8 cellular contexts compared by ENCODE assay signal in genomic region chr15:66923438-66923881, GRCh38.
DNase-seq lines count a peak whose midpoint lies in the region; ATAC-seq and TF ChIP-seq lines count a peak whose summit lies in the region.

No MANE protein-coding gene starts in this region.

- H3K27ac Mint-ChIP-seq in activated CD4-positive, alpha-beta T cell treated with anti-CD3 and anti-CD28 coated beads, Interleukin-2, amount 10 ng/mL, durations not matched to agents 7 days and 5 days = no peak overlapping the region

- H3K4me1 ChIP-seq in A673 (ENCODE audit: insufficient read depth, low read length, poor library complexity, severe bottlenecking) = no peaks in the 10 kb centered on the region

- peaks cover 4% of the 10 kb centered on the region for H3K27me3 Mint-ChIP-seq in activated CD4-positive, alpha-beta T cell treated with anti-CD3 and anti-CD28 coated beads, Interleukin-2, amount 10 ng/mL, durations not matched to agents 7 days and 5 days

- no peak overlapping the region for H3K4me3 ChIP-seq in A673 (ENCODE audit: low read depth, low read length, poor library complexity, severe bottlenecking)

- peak; percentile 63 for TF ChIP-seq CTCF in A673 (conservative IDR thresholded peaks at IDR 0.05; ENCODE audit: low read depth, low read length)

- CTCF ChIA-PET in A673 (lab: Charles Lee) = no interaction called here
- CTCF ChIA-PET in HEK293T (lab: Yijun Ruan, JAX) = interaction anchor here (0.6 to 1.3 kb wide), 5 partner anchors 12 to 1193 kb away, joined by 3 to 6 read pairs (median 3); no protein-coding TSS in a partner anchor
- CTCF ChIA-PET in activated CD4-positive, alpha-beta T cell treated with anti-CD3 and anti-CD28 coated beads, Interleukin-2, amount 10 ng/mL, durations not matched to agents 7 days and 5 days (lab: Charles Lee) = interaction anchor here (1.2 to 1.4 kb wide), 2 partner anchors 15 to 18 kb away, joined by 3 read pairs; no protein-coding TSS in a partner anchor

- POLR2A ChIA-PET in A673 (lab: Charles Lee; ENCODE audit: low non-redundant PET) (no interaction called here), HEK293T (lab: Yijun Ruan, JAX) (no interaction called here)
- POLR2A ChIA-PET in activated CD4-positive, alpha-beta T cell treated with anti-CD3 and anti-CD28 coated beads, Interleukin-2, amount 10 ng/mL, durations not matched to agents 7 days and 5 days (lab: Charles Lee) = no interaction called here

- no peak for ATAC-seq in HG03342 (IDR thresholded peaks at IDR 0.05; ENCODE audit: unreplicated experiment)

- DNase-seq in A673 (ENCODE audit: low spot score) (peak; percentile 39), HEK293T (ENCODE audit: extremely low spot score) (peak; percentile 60), cardiac septum (ENCODE audit: low spot score) (peak; percentile 66), substantia nigra (lab: John Stamatoyannopoulos, UW) (no peak), NCI-H2081 (lab: John Stamatoyannopoulos, UW) (no peak)
- peak; percentile 49 for DNase-seq in activated CD4-positive, alpha-beta T cell treated with anti-CD3 and anti-CD28 coated beads, Interleukin-2, amount 10 ng/mL, durations not matched to agents 7 days and 5 days
- DNase-seq in stimulated activated CD4-positive, alpha-beta T cell treated with anti-CD3 and anti-CD28 coated beads, Interleukin-4, amount 100 ng/mL, for 4 hours = peak; percentile 5 to 7

- BruUV-seq in A673 (replicated peaks; lab: Mats Ljungman, UMichigan) = no TSS peak

- H3K4me3 Mint-ChIP-seq in activated CD4-positive, alpha-beta T cell treated with anti-CD3 and anti-CD28 coated beads, Interleukin-2, amount 10 ng/mL, durations not matched to agents 7 days and 5 days = no peak overlapping the region

- H3K27ac ChIP-seq in A673 (ENCODE audit: low read depth, low read length, poor library complexity, severe bottlenecking) (no peak overlapping the region), substantia nigra (ENCODE audit: low read depth, low read length, poor library complexity, severe bottlenecking) (no peak overlapping the region)

- H3K36me3 ChIP-seq in A673 (ENCODE audit: insufficient read depth, low read length, poor library complexity, severe bottlenecking) = no peaks in the 10 kb centered on the region

- peaks cover 19% of the 10 kb centered on the region for H3K4me1 Mint-ChIP-seq in activated CD4-positive, alpha-beta T cell treated with anti-CD3 and anti-CD28 coated beads, Interleukin-2, amount 10 ng/mL, durations not matched to agents 7 days and 5 days

- intact Hi-C loops in A673 (cut with micrococcal nuclease; ENCODE audit: unreplicated experiment) = no loop called here
- intact Hi-C loops in cardiac septum (cut with DNase I) = no loop called here

- peaks cover 14% of the 10 kb centered on the region for H3K9me3 Mint-ChIP-seq in activated CD4-positive, alpha-beta T cell treated with anti-CD3 and anti-CD28 coated beads, Interleukin-2, amount 10 ng/mL, durations not matched to agents 7 days and 5 days

- peaks cover 10% of the 10 kb centered on the region for H3K9me3 ChIP-seq in A673 (ENCODE audit: low read depth, low read length, poor library complexity, severe bottlenecking)

- peaks cover 9% of the 10 kb centered on the region for H3K36me3 Mint-ChIP-seq in activated CD4-positive, alpha-beta T cell treated with anti-CD3 and anti-CD28 coated beads, Interleukin-2, amount 10 ng/mL, durations not matched to agents 7 days and 5 days (ENCODE audit: low read depth)

- H3K27me3 ChIP-seq in A673 (replicated peaks; ENCODE audit: insufficient read depth, low read depth, low read length, poor library complexity) = no peaks in the 10 kb centered on the region

TF ChIP-seq in HEK293T, 16 proteins besides CTCF, POLR2A, EP300 and RAD21:
- TF ChIP-seq FOXM1 (IDR thresholded peaks at IDR 0.05; ENCODE audit: borderline replicate concordance) = no peak
- no peak for TF ChIP-seq HDGF (IDR thresholded peaks at IDR 0.05; ENCODE audit: borderline replicate concordance)
- TF ChIP-seq TARDBP (IDR thresholded peaks at IDR 0.05) = no peak
- TF ChIP-seq NFRKB (IDR thresholded peaks at IDR 0.05) = no peak
- no peak for TF ChIP-seq SUZ12 (IDR thresholded peaks at IDR 0.05)
- no peak for TF ChIP-seq L3MBTL2 (conservative IDR thresholded peaks at IDR 0.05)
- TF ChIP-seq, protein P1, sequence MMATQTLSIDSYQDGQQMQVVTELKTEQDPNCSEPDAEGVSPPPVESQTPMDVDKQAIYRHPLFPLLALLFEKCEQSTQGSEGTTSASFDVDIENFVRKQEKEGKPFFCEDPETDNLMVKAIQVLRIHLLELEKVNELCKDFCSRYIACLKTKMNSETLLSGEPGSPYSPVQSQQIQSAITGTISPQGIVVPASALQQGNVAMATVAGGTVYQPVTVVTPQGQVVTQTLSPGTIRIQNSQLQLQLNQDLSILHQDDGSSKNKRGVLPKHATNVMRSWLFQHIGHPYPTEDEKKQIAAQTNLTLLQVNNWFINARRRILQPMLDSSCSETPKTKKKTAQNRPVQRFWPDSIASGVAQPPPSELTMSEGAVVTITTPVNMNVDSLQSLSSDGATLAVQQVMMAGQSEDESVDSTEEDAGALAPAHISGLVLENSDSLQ (IDR thresholded peaks at IDR 0.05) = no peak
- TF ChIP-seq BHLHE40 (IDR thresholded peaks at IDR 0.05; ENCODE audit: borderline replicate concordance) = no peak
- no peak for TF ChIP-seq ELF4 (IDR thresholded peaks at IDR 0.05)
- no peak for TF ChIP-seq LEF1 (IDR thresholded peaks at IDR 0.05; ENCODE audit: borderline replicate concordance)
- no peak for TF ChIP-seq CTBP1 (IDR thresholded peaks at IDR 0.05; ENCODE audit: borderline replicate concordance)
- no peak for TF ChIP-seq FOXA1 (IDR thresholded peaks at IDR 0.05)
- no peak for TF ChIP-seq ZNF384 (IDR thresholded peaks at IDR 0.05)

Comparison
In these comparisons a context has a peak if more than half of its experiments do, and no peak if none do; other contexts are left out.
1. DNase-seq: peak in A673 (single experiment), HEK293T (single experiment), activated CD4-positive, alpha-beta T cell treated with anti-CD3 and anti-CD28 coated beads, Interleukin-2, amount 10 ng/mL, durations not matched to agents 7 days and 5 days (single experiment), cardiac septum (single experiment) and stimulated activated CD4-positive, alpha-beta T cell treated with anti-CD3 and anti-CD28 coated beads, Interleukin-4, amount 100 ng/mL, for 4 hours (2 of 2); none in substantia nigra (0 of 49) and NCI-H2081 (0 of 2).